In genomic region chr3:153658151-153658550, GRCh38 we compare ENCODE assay signal across 17 cellular contexts.
DNase-seq lines count a peak whose midpoint lies in the region; FAIRE-seq and TF ChIP-seq lines count a peak whose summit lies in the region.
"Had no signal": no experiment of that assay in that cellular context is flagged by ENCODE, and none has a peak within 500 bp of the region (broad histone marks: within the 10 kb centered on the region; RNA-seq: fewer than 3 reads in every experiment).

No MANE protein-coding gene starts in this region.

- DNase-seq in AML-193 (lab: John Stamatoyannopoulos, UW) (peak; percentile 59 to 69), HuH-7.5 (ENCODE audit: low spot score) (peak; percentile 11), H1 (ENCODE audit: low read depth in 1 of 2, low spot score in 2 of 2) (no peak), putamen (ENCODE audit: low spot score) (peak; percentile 5), NCI-H128 (lab: John Stamatoyannopoulos, UW; ENCODE audit: unreplicated experiment) (no peak), NCI-H446 treated with DMSO at 0.1 percent for 48 hours (lab: John Stamatoyannopoulos, UW) (no peak), transverse colon (no peak), DMS79 (lab: John Stamatoyannopoulos, UW) (no peak)
- DNase-seq: EL; NCI-H146; NCI-H82; retina; stimulated activated naive B cell treated with anti-CD40 and anti-IgM and Interleukin-4, amounts not matched to agents 10 μg/mL and 1 μg/mL and 100 μg/mL, for 72 hours had no signal

- no peaks in the 10 kb centered on the region for H4K20me1 ChIP-seq in H1 (replicated peaks in 1 of 2; ENCODE audit: control insufficient read depth in 1 of 2, insufficient read depth in 2 of 2, low read length in 2 of 2)

- no peak overlapping the region for H3K4ac ChIP-seq in H1 (replicated peaks; ENCODE audit: insufficient read length, low read depth, low read length)

- H3K9ac ChIP-seq in H1 (replicated peaks in 1 of 4; ENCODE audit: extremely low read depth in 1 of 4, low read depth in 3 of 4, low read length in 3 of 4): no peak overlapping the region

- H3K27me3 ChIP-seq in H1 (replicated peaks in 1 of 4; ENCODE audit: control insufficient read depth in 3 of 4, extremely low read depth in 1 of 4, insufficient read depth in 3 of 4, low read length in 3 of 4) (no peaks in the 10 kb centered on the region), transverse colon (no peaks in the 10 kb centered on the region)
- H3K27me3 ChIP-seq: breast epithelium had no signal

- no peaks in the 10 kb centered on the region for H3K9me3 ChIP-seq in H1 (ENCODE audit: insufficient read depth in 2 of 2, low read depth in 1 of 2, low read length in 1 of 2)
- no peaks in the 10 kb centered on the region for H3K9me3 ChIP-seq in transverse colon
- H3K9me3 ChIP-seq: breast epithelium, thoracic aorta had no signal

- TF ChIP-seq POLR2A in H1 (IDR thresholded peaks at IDR 0.05; ENCODE audit: control extremely low read depth in 1 of 2, low read depth in 2 of 2, low read length in 2 of 2) (no peak), transverse colon (IDR thresholded peaks at IDR 0.05) (no peak)

- no peak overlapping the region for H2BK15ac ChIP-seq in H1 (ENCODE audit: low read length)

- H3K36me3 ChIP-seq in H1 (ENCODE audit: control insufficient read depth in 2 of 4, insufficient read depth in 4 of 4, low read length in 3 of 4) (no peaks in the 10 kb centered on the region), transverse colon (no peaks in the 10 kb centered on the region)
- H3K36me3 ChIP-seq: breast epithelium, thoracic aorta had no signal

- no peak overlapping the region for H3K14ac ChIP-seq in H1 (ENCODE audit: insufficient read length)

- H2BK12ac ChIP-seq in H1 (ENCODE audit: low read depth, low read length): no peak overlapping the region

- TF ChIP-seq CTCF in H1 (IDR thresholded peaks at IDR 0.05; ENCODE audit: control extremely low read depth in 1 of 3, insufficient read depth in 1 of 3, low read depth in 1 of 3, low read length in 3 of 3) (no peak), transverse colon (IDR thresholded peaks at IDR 0.05) (no peak)

- peak overlapping the region; percentile 60; the same call in 1 of the 2 replicates for H2AFZ ChIP-seq in H1 (ENCODE audit: low read length)

- H2BK20ac ChIP-seq in H1 (ENCODE audit: low read length): no peak overlapping the region

- no peak overlapping the region for H4K5ac ChIP-seq in H1 (ENCODE audit: insufficient read length, low read depth, low read length)

- no peak for FAIRE-seq in H1 (lab: Jason Lieb, UNC)
- FAIRE-seq: endothelial cell of umbilical vein, TTC549 had no signal

- H3K23ac ChIP-seq in H1 (ENCODE audit: insufficient read length): no peak overlapping the region

- in situ Hi-C loops in transverse colon (cut with MboI; ENCODE audit: low pct_ligation_motif_present in 1 of 4, low pct_unique_long_range_greater_than_20kb in 1 of 4, low sequenced_read_pairs in 3 of 4): no loop called here

- CTCF ChIA-PET in H1 (lab: Charles Lee; ENCODE audit: partially characterized antibody): no interaction called here

- no peaks in the 10 kb centered on the region for H3K79me2 ChIP-seq in H1 (ENCODE audit: control insufficient read depth in 1 of 2, insufficient read depth in 2 of 2, low read length in 2 of 2)

- no peak overlapping the region for H4K8ac ChIP-seq in H1 (ENCODE audit: extremely low read depth, insufficient read depth, low read length)

- H3K79me1 ChIP-seq in H1 (ENCODE audit: low read depth, low read length): no peaks in the 10 kb centered on the region

- H3K4me3 ChIP-seq in H1 (ENCODE audit: extremely low read depth in 1 of 4, insufficient read depth in 2 of 4, low read depth in 3 of 4, low read length in 4 of 4): no peak overlapping the region
- no peak overlapping the region for H3K4me3 ChIP-seq in transverse colon
- H3K4me3 ChIP-seq: breast epithelium, thoracic aorta had no signal

- no peak overlapping the region for H3K27ac ChIP-seq in H1 (ENCODE audit: low read depth, low read length)
- no peak overlapping the region for H3K27ac ChIP-seq in transverse colon
- H3K27ac ChIP-seq: breast epithelium, thoracic aorta had no signal

- no peak for TF ChIP-seq RAD21 in H1 (IDR thresholded peaks at IDR 0.05 in 1 of 2, conservative IDR thresholded peaks at IDR 0.05 in 1 of 2; ENCODE audit: low read depth in 2 of 2, low read length in 2 of 2)

- TF ChIP-seq EP300 in H1 (IDR thresholded peaks at IDR 0.05; ENCODE audit: borderline replicate concordance in 1 of 2, low read depth in 2 of 2, low read length in 2 of 2): no peak
- TF ChIP-seq EP300 in transverse colon (IDR thresholded peaks at IDR 0.05; ENCODE audit: low read depth): no peak

- no peak overlapping the region for H2AK5ac ChIP-seq in H1 (ENCODE audit: low read depth, low read length)

- no peak overlapping the region for H3K56ac ChIP-seq in H1 (replicated peaks; ENCODE audit: insufficient read length, low read depth, low read length)

- no peaks in the 10 kb centered on the region for H3K4me1 ChIP-seq in H1 (replicated peaks in 1 of 4; ENCODE audit: control insufficient read depth in 3 of 4, insufficient read depth in 4 of 4, low read length in 3 of 4)
- H3K4me1 ChIP-seq in transverse colon: no peaks in the 10 kb centered on the region
- H3K4me1 ChIP-seq: breast epithelium had no signal

- no peak overlapping the region for H3K18ac ChIP-seq in H1 (ENCODE audit: extremely low read depth, low read length)

- no peak overlapping the region for H4K91ac ChIP-seq in H1 (replicated peaks; ENCODE audit: insufficient read length, low read length)

- no peak overlapping the region for H2BK5ac ChIP-seq in H1 (ENCODE audit: low read depth, low read length)

- intact Hi-C loops in transverse colon (cut with DNase I; ENCODE audit: low total_unique reads): no loop called here

- H3K4me2 ChIP-seq in H1 (ENCODE audit: insufficient read depth in 1 of 2, low read depth in 2 of 2, low read length in 2 of 2): no peak overlapping the region

- POLR2A ChIA-PET in H1 (lab: Charles Lee; ENCODE audit: partially characterized antibody): interaction anchor here (1.1 kb wide), 1 partner anchor 16 kb away, joined by 3 read pairs; no protein-coding TSS in a partner anchor

- H3K23me2 ChIP-seq in H1 (ENCODE audit: low read depth, low read length): no peaks in the 10 kb centered on the region

- H2BK120ac ChIP-seq in H1 (replicated peaks; ENCODE audit: low read depth, low read length): no peak overlapping the region

TF ChIP-seq in H1, 55 proteins besides CTCF, POLR2A, EP300 and RAD21:
- TF ChIP-seq NRF1 (IDR thresholded peaks at IDR 0.05; ENCODE audit: low read depth, low read length) (no peak), CBX8 (IDR thresholded peaks at IDR 0.05; ENCODE audit: borderline replicate concordance, low read depth, low read length) (no peak), SIN3A (conservative IDR thresholded peaks at IDR 0.05 in 1 of 2, IDR thresholded peaks at IDR 0.05 in 1 of 2; ENCODE audit: low read depth in 1 of 2, low read length in 2 of 2) (no peak)

Comparison
In these comparisons a context has a peak if more than half of its experiments do, and no peak if none do; other contexts are left out.
1. DNase-seq: peak in AML-193 (2 of 2), HuH-7.5 (single experiment) and putamen (single experiment); none in H1 (0 of 2), NCI-H128 (single experiment), NCI-H446 treated with DMSO at 0.1 percent for 48 hours (single experiment), transverse colon (single experiment) and DMS79 (single experiment).